21 cellular contexts compared by ENCODE assay signal in the genomic region with DNA sequence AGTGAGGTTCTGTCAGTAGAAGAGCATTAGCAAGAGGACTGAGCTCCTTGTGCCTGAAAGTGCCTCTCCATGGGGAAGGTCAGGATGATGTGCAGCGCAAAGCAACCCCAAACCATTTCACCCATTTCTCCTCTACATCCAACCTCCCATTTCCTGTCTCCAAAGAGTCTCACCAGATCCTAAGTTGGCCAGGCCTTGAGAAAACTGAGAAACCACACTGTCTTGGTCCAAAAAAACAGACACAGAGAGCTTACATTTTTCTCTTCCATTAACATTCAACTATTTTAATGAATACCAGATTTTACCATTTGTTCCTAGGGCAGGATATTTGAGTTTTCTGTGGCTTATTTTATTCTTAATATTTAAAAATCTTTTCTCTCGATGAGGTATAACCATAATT.
"Had no signal": no experiment of that assay in that cellular context is flagged by ENCODE, and none has a peak within 500 bp of the region (broad histone marks: within the 10 kb centered on the region; RNA-seq: fewer than 3 reads in every experiment).

No MANE protein-coding gene starts in this region.

- H3K9ac ChIP-seq: parathyroid adenoma had no signal

- H3K27ac ChIP-seq: hepatocyte, parathyroid adenoma, psoas muscle, right lobe of liver, testis, tibial nerve, upper lobe of right lung, vagina had no signal

- H3K79me2 ChIP-seq: hepatocyte, parathyroid adenoma had no signal

- H3K4me1 ChIP-seq: parathyroid adenoma, psoas muscle, right lobe of liver, testis, tibial nerve, upper lobe of right lung, vagina had no signal

- H3K9me3 ChIP-seq: psoas muscle, right lobe of liver, testis, tibial nerve, upper lobe of right lung, vagina had no signal

- H3K4me2 ChIP-seq: hepatocyte had no signal

- H3K27me3 ChIP-seq: hepatocyte, right lobe of liver, testis, tibial nerve, upper lobe of right lung, vagina had no signal

- H2AFZ ChIP-seq: hepatocyte, parathyroid adenoma had no signal

- DNase-seq: effector memory CD4-positive, alpha-beta T cell; foreskin melanocyte; left colon; left ventricle myocardium superior; mesenchymal stem cell; midbrain; psoas muscle; retina; right lobe of liver; stimulated activated CD4-positive, alpha-beta T cell treated with anti-CD3 and anti-CD28 coated beads, Interleukin-15, amount 100 ng/mL, for 24 hours; stimulated activated CD4-positive, alpha-beta T cell treated with anti-CD3 and anti-CD28 coated beads, Interleukin-1b, Interleukin-23, amount 100 ng/mL, for 48 hours; stimulated activated CD4-positive, alpha-beta T cell treated with anti-CD3 and anti-CD28 coated beads, Interleukin-4, amount 100 ng/mL, for 24 hours; stimulated activated naive B cell treated with anti-CD40 and anti-IgM and Interleukin-4, amounts not matched to agents 10 μg/mL and 1 μg/mL and 100 μg/mL, for 72 hours; stimulated activated naive CD8-positive, alpha-beta T cell treated with anti-CD3 and anti-CD28 coated beads, Interleukin-15, amount 100 ng/mL, for 72 hours; testis; upper lobe of right lung had no signal

- H3K36me3 ChIP-seq: right lobe of liver, tibial nerve, upper lobe of right lung, vagina had no signal

- H3K4me3 ChIP-seq: hepatocyte, lung, psoas muscle, right lobe of liver, testis, tibial nerve, upper lobe of right lung, vagina had no signal
